32 cellular contexts compared by ENCODE assay signal in the genomic region with DNA sequence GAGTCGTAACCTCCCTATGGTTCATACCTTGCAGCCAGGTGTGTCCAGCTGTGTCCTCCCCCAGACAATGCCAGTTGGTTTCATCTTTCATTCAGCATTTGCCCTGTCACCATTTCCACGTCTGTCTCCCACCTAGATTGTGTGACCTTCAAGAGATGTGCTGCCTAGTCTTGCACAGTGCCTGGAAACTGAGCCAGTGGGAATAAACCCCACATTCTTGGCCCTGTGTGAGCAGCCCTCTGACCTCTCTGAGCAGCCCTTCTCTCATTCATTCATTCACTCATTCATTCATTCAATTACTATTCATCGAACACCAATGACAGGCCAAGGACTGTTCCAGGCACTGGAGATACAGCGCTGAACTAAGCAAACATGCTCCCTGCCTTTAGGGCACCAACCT.
"Had no signal": no experiment of that assay in that cellular context is flagged by ENCODE, and none has a peak within 500 bp of the region (broad histone marks: within the 10 kb centered on the region; RNA-seq: fewer than 3 reads in every experiment).

No MANE protein-coding gene starts in this region.

- H3K27ac Mint-ChIP-seq: immature natural killer cell; memory B cell; mesothelial cell of epicardium; naive thymus-derived CD4-positive, alpha-beta T cell; nephron; neural progenitor cell; stimulated activated memory B cell treated with anti-CD40 and anti-IgM and Interleukin-4, amounts not matched to agents 10 μg/mL and 1 μg/mL and 100 μg/mL, for 72 hours had no signal

- H3K27ac ChIP-seq: dorsolateral prefrontal cortex, left ventricle myocardium inferior, lower lobe of right lung, neural progenitor cell, ovary, psoas muscle, skin epidermis, spleen, testis, tibial artery, upper lobe of left lung, uterus had no signal

- H3K36me3 Mint-ChIP-seq: immature natural killer cell; memory B cell; mesothelial cell of epicardium; naive thymus-derived CD4-positive, alpha-beta T cell; neural progenitor cell had no signal

- H2AFZ ChIP-seq: neural progenitor cell had no signal

- H3K9ac ChIP-seq: neural progenitor cell had no signal

- H3K9me3 Mint-ChIP-seq: immature natural killer cell had no signal

- H3K4me1 ChIP-seq: left ventricle myocardium inferior, lower lobe of right lung, psoas muscle, spleen, testis, tibial artery, upper lobe of left lung, uterus had no signal

- H3K4me2 ChIP-seq: neural progenitor cell had no signal

- H3K9me3 ChIP-seq: left ventricle myocardium inferior, lower lobe of right lung, mucosa of descending colon, ovary, psoas muscle, testis, tibial artery, upper lobe of left lung, uterus had no signal

- H3K4me1 Mint-ChIP-seq: immature natural killer cell; memory B cell; mesothelial cell of epicardium; naive thymus-derived CD4-positive, alpha-beta T cell; nephron; stimulated activated memory B cell treated with anti-CD40 and anti-IgM and Interleukin-4, amounts not matched to agents 10 μg/mL and 1 μg/mL and 100 μg/mL, for 72 hours had no signal

- DNase-seq: cerebellar nuclear complex; dorsolateral prefrontal cortex; effector CD8-positive, alpha-beta T cell; erythroblast; hypothalamus; immature natural killer cell; islet precursor cell; kidney glomerular epithelial cell; left colon; left ventricle myocardium inferior; lower lobe of right lung; mucosa of descending colon; naive thymus-derived CD4-positive, alpha-beta T cell; nucleus accumbens; ovary; posterior cingulate gyrus; psoas muscle; right cardiac atrium; spleen; stimulated activated CD4-positive, alpha-beta T cell treated with anti-CD3 and anti-CD28 coated beads, Interleukin-4, amount 100 ng/mL, for 4 hours; stimulated activated naive CD8-positive, alpha-beta T cell treated with anti-CD3 and anti-CD28 coated beads, Interleukin-15, Interleukin-2, amounts not matched to agents 100 U/mL and 50 U/mL, for 24 hours; substantia nigra; testis; upper lobe of left lung; uterus had no signal

- H3K4me3 Mint-ChIP-seq: immature natural killer cell; memory B cell; mesothelial cell of epicardium; naive thymus-derived CD4-positive, alpha-beta T cell; nephron; neural progenitor cell; stimulated activated memory B cell treated with anti-CD40 and anti-IgM and Interleukin-4, amounts not matched to agents 10 μg/mL and 1 μg/mL and 100 μg/mL, for 72 hours had no signal

- H3K27me3 ChIP-seq: neural progenitor cell, ovary, testis, upper lobe of left lung, uterus had no signal

- H3K4me3 ChIP-seq: dorsolateral prefrontal cortex, left ventricle myocardium inferior, lower lobe of right lung, mucosa of descending colon, neural progenitor cell, ovary, psoas muscle, skin epidermis, spleen, testis, tibial artery, upper lobe of left lung, uterus had no signal
